Comparison of ENCODE assay signal across 9 cellular contexts in genomic region chr1:205629751-205630150, GRCh38. TPM values are rescaled to one million over a fixed set of nuclear protein-coding genes. Genes with fewer than 3 reads are reported as not detected.
DNase-seq lines count a peak whose midpoint lies in the region; ATAC-seq and TF ChIP-seq lines count a peak whose summit lies in the region.
"Had no signal": no experiment of that assay in that cellular context is flagged by ENCODE, and none has a peak within 500 bp of the region (broad histone marks: within the 10 kb centered on the region; RNA-seq: fewer than 3 reads in every experiment).

No MANE protein-coding gene starts in this region.

- no peak for ATAC-seq in HG02678 (IDR thresholded peaks at IDR 0.05; ENCODE audit: unreplicated experiment)

- no peaks in the 10 kb centered on the region for H4K20me1 ChIP-seq in GM23248 (ENCODE audit: insufficient read depth)

- no peak overlapping the region for H2BK5ac ChIP-seq in trophoblast cell (ENCODE audit: low read depth, low read length, poor library complexity)

- H2BK120ac ChIP-seq in trophoblast cell (ENCODE audit: insufficient read depth, low read length, poor library complexity), result no peak overlapping the region

- H3F3A ChIP-seq in GM23248 (ENCODE audit: insufficient read depth), result peaks cover 32% of the 10 kb centered on the region

- peak overlapping the region; percentile 90 for H3K4me2 ChIP-seq in GM23248 (ENCODE audit: unreplicated experiment)
- H3K4me2 ChIP-seq in trophoblast cell (ENCODE audit: low read length), result no peak overlapping the region

- H3K4me3 ChIP-seq in GM23248, result peak overlapping the region; percentile 96
- H3K4me3 ChIP-seq in SK-N-MC, result peak overlapping the region; percentile 80
- peak overlapping the region; percentile 94 for H3K4me3 ChIP-seq in endodermal cell (ENCODE audit: low read length)
- peak overlapping the region; percentile 57 for H3K4me3 ChIP-seq in trophoblast cell (ENCODE audit: low read depth, low read length)

- no peak overlapping the region for H2AK5ac ChIP-seq in trophoblast cell (ENCODE audit: low read length)

- no peak overlapping the region for H3K23ac ChIP-seq in trophoblast cell (ENCODE audit: low read length)

- H4K8ac ChIP-seq in trophoblast cell (ENCODE audit: low read depth, low read length), result no peak overlapping the region

- 54 to 56% methylated on average over 6 of the region's 6 CpGs for WGBS in GM23248 (ENCODE audit: low coverage in 1 of 2, low lambda C conversion rate in 2 of 2, missing lambda C conversion rate in 2 of 2), 2 experiments
- 96% methylated on average over 6 of the region's 6 CpGs; no CpG with 5 or more reads in 1 of the 2 experiments for WGBS in endodermal cell (ENCODE audit: insufficient coverage in 1 of 2, insufficient read length in 1 of 2), 2 experiments
- no CpG with 5 or more reads among the region's 6 CpGs for WGBS in trophoblast cell (ENCODE audit: extremely low coverage, insufficient coverage, insufficient read length)

- peak overlapping the region; percentile 85 for H3K4me3 Mint-ChIP-seq in endodermal cell

- H3K27me3 ChIP-seq in GM23248 (replicated peaks; ENCODE audit: insufficient read depth), result no peaks in the 10 kb centered on the region
- no peaks in the 10 kb centered on the region for H3K27me3 ChIP-seq in endodermal cell (ENCODE audit: control insufficient read depth, insufficient read depth, low read length, poor library complexity, severe bottlenecking)
- H3K27me3 ChIP-seq in trophoblast cell (ENCODE audit: insufficient read depth, low read length), result no peaks in the 10 kb centered on the region

- no peak for TF ChIP-seq CTCF in endodermal cell (conservative IDR thresholded peaks at IDR 0.05)

- no peaks in the 10 kb centered on the region for H3K36me3 ChIP-seq in GM23248 (ENCODE audit: low read depth)
- no peaks in the 10 kb centered on the region for H3K36me3 ChIP-seq in SK-N-MC (ENCODE audit: insufficient read depth, low read length)
- H3K36me3 ChIP-seq in endodermal cell (ENCODE audit: control insufficient read depth, insufficient read depth, low read length), result peaks cover 12% of the 10 kb centered on the region
- no peaks in the 10 kb centered on the region for H3K36me3 ChIP-seq in trophoblast cell (ENCODE audit: control insufficient read depth in 1 of 2, insufficient read depth in 2 of 2, low read length in 2 of 2)

- peaks cover 8% of the 10 kb centered on the region for H3K79me1 ChIP-seq in trophoblast cell (ENCODE audit: low read length)

- H2AFZ ChIP-seq in GM23248, result no peak overlapping the region
- H2AFZ ChIP-seq in trophoblast cell (ENCODE audit: insufficient read depth, low read length, poor library complexity), result no peak overlapping the region

- in situ Hi-C loops in GM23248 (cut with MboI) (no loop called here), KBM-7 (cut with MboI; ENCODE audit: low pct_unique_long_range_greater_than_20kb, low sequenced_read_pairs) (no loop called here)

- H3K4me1 ChIP-seq in GM23248 (ENCODE audit: insufficient read depth), result peaks cover 28% of the 10 kb centered on the region
- H3K4me1 ChIP-seq in endodermal cell (ENCODE audit: control insufficient read depth, insufficient read depth, low read length), result no peaks in the 10 kb centered on the region
- peaks cover 0 to 2% of the 10 kb centered on the region in 2 experiments for H3K4me1 ChIP-seq in trophoblast cell (ENCODE audit: control insufficient read depth in 1 of 2, insufficient read depth in 2 of 2, low read length in 2 of 2)

- no peak overlapping the region for H3K27ac Mint-ChIP-seq in endodermal cell

- H3K4me1 Mint-ChIP-seq in endodermal cell, result peaks cover 18% of the 10 kb centered on the region

- H3K79me2 ChIP-seq in GM23248 (ENCODE audit: insufficient read depth), result peaks cover 64% of the 10 kb centered on the region
- peaks cover 14% of the 10 kb centered on the region for H3K79me2 ChIP-seq in trophoblast cell (ENCODE audit: control insufficient read depth, insufficient read depth, low read length, poor library complexity)

- no peaks in the 10 kb centered on the region for H3K9me3 Mint-ChIP-seq in endodermal cell

- peaks cover 11% of the 10 kb centered on the region for H3K36me3 Mint-ChIP-seq in endodermal cell (ENCODE audit: low read depth)

- no peaks in the 10 kb centered on the region for H3K27me3 Mint-ChIP-seq in endodermal cell (ENCODE audit: insufficient read depth)

- no peak overlapping the region for H2BK12ac ChIP-seq in trophoblast cell (ENCODE audit: low read length)

- H3K9me3 ChIP-seq in GM23248 (ENCODE audit: low read depth) (no peaks in the 10 kb centered on the region), SK-N-MC (ENCODE audit: low read depth, low read length) (no peaks in the 10 kb centered on the region), endodermal cell (ENCODE audit: control insufficient read depth, low read length) (no peaks in the 10 kb centered on the region), trophoblast cell (ENCODE audit: insufficient read depth, low read depth, low read length) (no peaks in the 10 kb centered on the region)

- peak overlapping the region; percentile 99 for H3K4ac ChIP-seq in trophoblast cell (ENCODE audit: low read depth, low read length)

- H4K91ac ChIP-seq in trophoblast cell (ENCODE audit: low read depth, low read length), result no peak overlapping the region

- peak overlapping the region; percentile 91 for H3K9ac ChIP-seq in GM23248
- peak overlapping the region; percentile 77 for H3K9ac ChIP-seq in SK-N-MC (ENCODE audit: insufficient read length)
- no peak overlapping the region for H3K9ac ChIP-seq in endodermal cell (ENCODE audit: extremely low read depth, low read length, poor library complexity, severe bottlenecking)
- H3K9ac ChIP-seq in trophoblast cell (ENCODE audit: low read length), result no peak overlapping the region

- no peak overlapping the region for H4K12ac ChIP-seq in trophoblast cell (ENCODE audit: low read depth, low read length)

- peak overlapping the region; percentile 94 for H3K27ac ChIP-seq in GM23248
- H3K27ac ChIP-seq in SK-N-MC, result no peak overlapping the region
- no peak overlapping the region for H3K27ac ChIP-seq in endodermal cell (ENCODE audit: low read depth, low read length)
- H3K27ac ChIP-seq in trophoblast cell (ENCODE audit: low read depth, low read length), result no peak overlapping the region

- H3K9me2 ChIP-seq in GM23248 (ENCODE audit: insufficient read depth), result no peaks in the 10 kb centered on the region

- H3K18ac ChIP-seq in trophoblast cell (ENCODE audit: low read length), result no peak overlapping the region

- DNase-seq in GM23248, result peak; percentile 32
- DNase-seq in SK-N-MC (ENCODE audit: low read depth, low spot score), result no peak
- DNase-seq in endodermal cell, result no peak
- DNase-seq in trophoblast cell, result no peak
- DNase-seq in KBM-7, result no peak
- no peak for DNase-seq in NCI-H1105 treated with DMSO at 0.1 percent for 48 hours (lab: John Stamatoyannopoulos, UW)
- DNase-seq in HuH-7.5 (ENCODE audit: low spot score), result no peak
- DNase-seq: NCI-H69 had no signal

- H3K14ac ChIP-seq in trophoblast cell (ENCODE audit: low read length), result no peak overlapping the region

RNA-seq across cellular contexts. Expression of gene ELK4, which starts 2.1 kb away (rescaled TPM):
- total RNA-seq in GM23248 (2014; rRNA removed; shearing (Covaris generic)), result 15.2 and 16.4 TPM in 2 replicates
- 4.4 and 5.1 TPM in 2 replicates for polyA plus RNA-seq in GM23248 (2016; fragmentation: Nextera tagmentation; extraction: Ambion mirVana)
- total RNA-seq in endodermal cell, result 10 to 100 TPM; 29.6 to 41.6 TPM
- 10.4 TPM for polyA plus RNA-seq in endodermal cell (2013, experiment 1 of 2)
- polyA plus RNA-seq in endodermal cell (2013, experiment 2 of 2), result 12.1 TPM
- polyA plus RNA-seq in trophoblast cell (2013), result 8.0 and 8.1 TPM in 2 replicates

RNA-seq across cellular contexts. Expression of gene SLC45A3, which starts 50.6 kb away (rescaled TPM):
- total RNA-seq in GM23248 (2014; rRNA removed; shearing (Covaris generic)), result 1.2 and 1.8 TPM in 2 replicates
- 0.18 and 0.38 TPM in 2 replicates for polyA plus RNA-seq in GM23248 (2016; fragmentation: Nextera tagmentation; extraction: Ambion mirVana)
- 10 to 100 TPM in 1 of 2 donors, 1 to 10 TPM in 1; 7.9 to 10.2 TPM for total RNA-seq in endodermal cell
- 22.4 TPM for polyA plus RNA-seq in endodermal cell (2013, experiment 1 of 2)
- 17.5 TPM for polyA plus RNA-seq in endodermal cell (2013, experiment 2 of 2)
- polyA plus RNA-seq in trophoblast cell (2013), result 1.7 and 1.8 TPM in 2 replicates

Comparison
In these comparisons a context has a peak if more than half of its experiments do, and no peak if none do; other contexts are left out.
1. H3K9ac ChIP-seq: peak in GM23248 (single experiment) and SK-N-MC (single experiment); none in endodermal cell (single experiment) and trophoblast cell (single experiment).
2. Peak in every context shown above with its lines, with median percentiles within 50 percentile points of each other: H3K4me3 ChIP-seq.